27 cellular contexts compared by ENCODE assay signal in the genomic region with DNA sequence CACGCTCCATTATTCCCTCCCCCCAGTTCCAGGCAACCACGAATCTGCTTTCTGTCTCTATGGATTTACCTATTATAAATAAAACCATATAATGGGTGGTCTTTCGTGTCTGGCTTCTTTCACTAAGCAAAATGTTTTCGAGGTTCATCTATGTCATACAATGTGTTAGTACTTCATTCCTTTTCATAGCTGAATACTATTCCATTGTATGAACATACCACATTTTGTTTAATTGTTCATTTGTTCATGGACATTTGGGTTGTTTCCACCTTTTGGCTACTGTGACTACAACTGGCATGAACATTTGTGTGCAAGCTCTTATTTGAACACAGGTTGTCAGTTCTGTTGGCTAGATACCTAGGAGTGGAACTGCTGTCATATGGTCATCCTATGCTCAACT.
"Had no signal": no experiment of that assay in that cellular context is flagged by ENCODE, and none has a peak within 500 bp of the region (broad histone marks: within the 10 kb centered on the region; RNA-seq: fewer than 3 reads in every experiment).

No MANE protein-coding gene starts in this region.

- H3K4me1 ChIP-seq: stomach, suprapubic skin, testis, thyroid gland, tibial artery, tibial nerve, upper lobe of left lung, upper lobe of right lung, uterus, vagina had no signal

- DNase-seq: stimulated activated CD4-positive, alpha-beta T cell treated with anti-CD3 and anti-CD28 coated beads, Interleukin-2, amount 100 ng/mL, for 48 hours; stimulated activated CD4-positive, alpha-beta T cell treated with anti-CD3 and anti-CD28 coated beads, Interleukin-4, amount 100 ng/mL, for 1 hour; stimulated activated CD4-positive, alpha-beta T cell treated with anti-CD3 and anti-CD28 coated beads, Interleukin-4, amount 100 ng/mL, for 24 hours; stimulated activated CD4-positive, alpha-beta T cell treated with anti-CD3 and anti-CD28 coated beads, Interleukin-4, amount 100 ng/mL, for 4 hours; stimulated activated CD8-positive, alpha-beta memory T cell treated with anti-CD3 and anti-CD28 coated beads, Interleukin-4, amount 100 ng/mL, for 48 hours; stimulated activated naive B cell treated with anti-CD40 and anti-IgM and Interleukin-4, amounts not matched to agents 10 μg/mL and 1 μg/mL and 100 μg/mL, for 72 hours; stimulated activated naive CD4-positive, alpha-beta T cell; stimulated activated naive CD4-positive, alpha-beta T cell treated with Interleukin-2 at 50 U/mL for 16 hours; stimulated activated naive CD8-positive, alpha-beta T cell treated with anti-CD3 and anti-CD28 coated beads, Interleukin-15, amount 100 ng/mL, for 72 hours; stimulated activated naive CD8-positive, alpha-beta T cell treated with anti-CD3 and anti-CD28 coated beads, Interleukin-15, Interleukin-2, amounts not matched to agents 100 U/mL and 50 U/mL, for 24 hours; stomach; substantia nigra; testis; thyroid gland; tibial artery; transverse colon; trophoblast cell; upper lobe of left lung; upper lobe of right lung; uterus had no signal

- ATAC-seq: stimulated activated effector memory CD8-positive, alpha-beta T cell treated with anti-CD3 and anti-CD28 coated beads, Interleukin-12 subunit alpha, Interleukin-12 subunit beta, amount 100 ng/mL, for 72 hours; stimulated activated memory B cell treated with anti-CD40 and anti-IgM and Interleukin-4, amounts not matched to agents 10 μg/mL and 1 μg/mL and 100 μg/mL, for 72 hours; stimulated activated naive B cell treated with anti-CD40 and anti-IgM and Interleukin-4, amounts not matched to agents 10 μg/mL and 1 μg/mL and 100 μg/mL, for 72 hours; stimulated activated naive CD8-positive, alpha-beta T cell treated with anti-CD3 and anti-CD28 coated beads, Interleukin-15, amount 100 ng/mL, for 72 hours; stimulated activated naive CD8-positive, alpha-beta T cell treated with anti-CD3 and anti-CD28 coated beads, Interleukin-15, Interleukin-2, amounts not matched to agents 100 U/mL and 50 U/mL, for 24 hours; upper lobe of right lung had no signal

- H3K36me3 ChIP-seq: stomach, suprapubic skin, thoracic aorta, thyroid gland, tibial artery, tibial nerve, transverse colon, upper lobe of left lung, upper lobe of right lung, uterus, vagina had no signal

- H3K9me3 ChIP-seq: stomach, suprapubic skin, testis, thoracic aorta, thyroid gland, tibial artery, tibial nerve, transverse colon, upper lobe of left lung, upper lobe of right lung, uterus, vagina had no signal

- FAIRE-seq: urothelium cell line had no signal

- H3K4me3 ChIP-seq: stomach, suprapubic skin, testis, thoracic aorta, thyroid gland, tibial artery, tibial nerve, transverse colon, upper lobe of left lung, upper lobe of right lung, uterus, vagina had no signal

- H3K27ac ChIP-seq: stomach, suprapubic skin, testis, thoracic aorta, thyroid gland, tibial artery, tibial nerve, transverse colon, upper lobe of left lung, upper lobe of right lung, uterus, vagina had no signal

- H3K27me3 ChIP-seq: stomach, testis, thyroid gland, tibial nerve, transverse colon, upper lobe of left lung, upper lobe of right lung, uterus, vagina had no signal
